Comparison of ENCODE assay signal across 26 cellular contexts in the genomic region with DNA sequence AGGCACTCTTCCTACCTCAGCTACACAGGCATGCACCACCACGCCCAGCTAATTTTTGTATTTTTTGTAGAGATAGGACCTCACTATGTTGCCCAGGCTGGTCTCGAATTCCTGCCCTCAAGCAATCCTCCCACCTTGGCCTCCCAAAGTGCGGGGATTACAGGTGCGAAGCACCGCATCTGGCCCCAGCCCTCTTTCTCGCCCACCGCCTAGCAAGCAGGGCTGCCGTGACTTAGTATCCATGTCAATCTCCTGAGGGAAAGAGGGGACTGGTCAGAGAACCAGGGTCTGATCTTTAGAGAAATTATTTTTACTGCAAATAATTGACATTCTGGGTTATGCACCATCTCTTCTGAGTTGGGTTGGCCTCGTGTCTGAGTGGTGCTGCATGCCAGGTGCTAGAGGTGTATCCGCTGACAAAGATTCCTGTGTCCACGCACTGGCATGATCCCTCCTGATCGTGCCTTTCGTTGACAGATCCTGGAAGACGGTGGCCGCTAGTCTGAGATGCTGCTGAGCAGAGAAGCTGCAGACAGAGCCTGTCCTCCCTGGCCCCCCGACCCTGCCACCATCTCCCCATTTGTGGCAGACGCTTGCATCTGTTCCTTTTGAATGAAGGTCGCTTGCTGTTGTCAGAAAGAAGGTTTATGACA.
"Had no signal": no experiment of that assay in that cellular context is flagged by ENCODE, and none has a peak within 500 bp of the region (broad histone marks: within the 10 kb centered on the region; RNA-seq: fewer than 3 reads in every experiment).

No MANE protein-coding gene starts in this region.

- H3K27me3 Mint-ChIP-seq: activated B cell treated with CpG ODN at 0.5 μM for 24 hours; activated CD4-positive, alpha-beta T cell treated with anti-CD3 and anti-CD28 coated beads, Interleukin-2, amount 10 ng/mL, durations not matched to agents 24 days and 14 days; activated CD8-positive, alpha-beta T cell treated with anti-CD3 and anti-CD28 coated beads for 36 hours; activated naive CD4-positive, alpha-beta T cell treated with anti-CD3 and anti-CD28 coated beads, Interleukin-2, amount 50 U/mL, for 24 hours; dendritic cell treated with granulocyte-macrophage colony-stimulating factor and Interleukin-4, amounts not matched to agents 40 ng/mL and 50 ng/mL, for 4 days; memory B cell; naive B cell; T-cell had no signal

- H3K4me3 ChIP-seq: ascending aorta, breast epithelium, esophagus muscularis mucosa, gastroesophageal sphincter, heart left ventricle, mucosa of descending colon, pancreas, tibial nerve, vagina had no signal

- H3K27ac ChIP-seq: ascending aorta, breast epithelium, esophagus muscularis mucosa, gastroesophageal sphincter, heart left ventricle, neutrophil, pancreas, vagina had no signal

- H3K27me3 ChIP-seq: ascending aorta, breast epithelium, esophagus muscularis mucosa, gastroesophageal sphincter, heart left ventricle, neutrophil, pancreas, tibial nerve, vagina had no signal

- H3K4me3 Mint-ChIP-seq: activated B cell treated with CpG ODN at 0.5 μM for 24 hours; activated CD4-positive, alpha-beta T cell treated with anti-CD3 and anti-CD28 coated beads, Interleukin-2, amount 10 ng/mL, durations not matched to agents 24 days and 14 days; activated CD8-positive, alpha-beta T cell treated with anti-CD3 and anti-CD28 coated beads for 36 hours; activated naive CD4-positive, alpha-beta T cell treated with anti-CD3 and anti-CD28 coated beads, Interleukin-2, amount 50 U/mL, for 24 hours; activated T-cell treated with anti-CD3 and anti-CD28 coated beads, Interleukin-2, amount 50 U/mL, for 4 hours; dendritic cell treated with granulocyte-macrophage colony-stimulating factor and Interleukin-4, amounts not matched to agents 40 ng/mL and 50 ng/mL, for 4 days; memory B cell; naive B cell; T-cell had no signal

- FAIRE-seq: endothelial cell of umbilical vein, pancreas had no signal

- H3K4me1 ChIP-seq: ascending aorta, breast epithelium, pancreas, vagina had no signal

- H3K9me3 Mint-ChIP-seq: activated B cell treated with CpG ODN at 0.5 μM for 24 hours; activated CD4-positive, alpha-beta T cell treated with anti-CD3 and anti-CD28 coated beads, Interleukin-2, amount 10 ng/mL, durations not matched to agents 24 days and 14 days; activated CD8-positive, alpha-beta T cell treated with anti-CD3 and anti-CD28 coated beads for 36 hours; activated naive CD4-positive, alpha-beta T cell treated with anti-CD3 and anti-CD28 coated beads, Interleukin-2, amount 50 U/mL, for 24 hours; activated T-cell treated with anti-CD3 and anti-CD28 coated beads, Interleukin-2, amount 50 U/mL, for 4 hours; dendritic cell treated with granulocyte-macrophage colony-stimulating factor and Interleukin-4, amounts not matched to agents 40 ng/mL and 50 ng/mL, for 4 days; memory B cell; naive B cell; T-cell had no signal

- H3K27ac Mint-ChIP-seq: activated B cell treated with CpG ODN at 0.5 μM for 24 hours; activated CD4-positive, alpha-beta T cell treated with anti-CD3 and anti-CD28 coated beads, Interleukin-2, amount 10 ng/mL, durations not matched to agents 24 days and 14 days; activated CD8-positive, alpha-beta T cell treated with anti-CD3 and anti-CD28 coated beads for 36 hours; activated naive CD4-positive, alpha-beta T cell treated with anti-CD3 and anti-CD28 coated beads, Interleukin-2, amount 50 U/mL, for 24 hours; dendritic cell treated with granulocyte-macrophage colony-stimulating factor and Interleukin-4, amounts not matched to agents 40 ng/mL and 50 ng/mL, for 4 days; memory B cell; T-cell had no signal

- ATAC-seq: activated CD8-positive, alpha-beta T cell treated with anti-CD3 and anti-CD28 coated beads for 36 hours; activated T-cell treated with anti-CD3 and anti-CD28 coated beads, Interleukin-2, amount 50 U/mL, for 4 hours; gastroesophageal sphincter; left ventricle myocardium superior; mucosa of descending colon; pancreas; stimulated activated naive CD8-positive, alpha-beta T cell treated with anti-CD3 and anti-CD28 coated beads, Interleukin-15, Interleukin-2, amounts not matched to agents 100 U/mL and 50 U/mL, for 24 hours; T-cell had no signal

- DNase-seq: activated B cell treated with CpG ODN at 0.5 μM for 24 hours; activated CD4-positive, alpha-beta T cell treated with anti-CD3 and anti-CD28 coated beads, Interleukin-2, amount 10 ng/mL, durations not matched to agents 24 days and 14 days; activated CD8-positive, alpha-beta T cell treated with anti-CD3 and anti-CD28 coated beads for 36 hours; activated gamma-delta T cell; activated T-cell treated with anti-CD3 and anti-CD28 coated beads, Interleukin-2, amount 50 U/mL, for 4 hours; effector CD8-positive, alpha-beta T cell; heart left ventricle; left ventricle myocardium superior; mucosa of descending colon; naive B cell; stimulated activated CD4-positive, alpha-beta T cell treated with anti-CD3 and anti-CD28 coated beads, Interleukin-2, amount 100 ng/mL, for 24 hours; stimulated activated naive CD8-positive, alpha-beta T cell treated with anti-CD3 and anti-CD28 coated beads, Interleukin-15, Interleukin-2, amounts not matched to agents 100 U/mL and 50 U/mL, for 24 hours; substantia nigra; T-cell had no signal

- H3K9me3 ChIP-seq: ascending aorta, breast epithelium, esophagus muscularis mucosa, gastroesophageal sphincter, heart left ventricle, mucosa of descending colon, neutrophil, pancreas, tibial nerve, vagina had no signal

- H3K36me3 ChIP-seq: breast epithelium had no signal
